Comparison of ENCODE assay signal across 13 cellular contexts in genomic region chr4:98181815-98182214, GRCh38.
A peak's percentile ranks its signal among the peaks of the same experiment; 100 is the strongest.
DNase-seq lines count a peak whose midpoint lies in the region; ATAC-seq lines count a peak whose summit lies in the region.
"Had no signal": no experiment of that assay in that cellular context is flagged by ENCODE, and none has a peak within 500 bp of the region (broad histone marks: within the 10 kb centered on the region; RNA-seq: fewer than 3 reads in every experiment).

No MANE protein-coding gene starts in this region.

- ATAC-seq in HG02623 (IDR thresholded peaks at IDR 0.05; ENCODE audit: unreplicated experiment) (peak; percentile 53), GM19467 (IDR thresholded peaks at IDR 0.05; ENCODE audit: unreplicated experiment) (no peak)
- ATAC-seq: gastroesophageal sphincter, left ventricle myocardium superior had no signal

- DNase-seq in D341Med (ENCODE audit: low spot score) (peak; percentile 48), SW480 (ENCODE audit: low spot score) (peak; percentile 5), foreskin melanocyte (peak; percentile 13), SKM-1 treated with dmso at 0.1 percent for 144 hours (lab: John Stamatoyannopoulos, UW; ENCODE audit: unreplicated experiment) (no peak), OCI-M2 (lab: John Stamatoyannopoulos, UW; ENCODE audit: unreplicated experiment) (no peak), NCI-H1436 (lab: John Stamatoyannopoulos, UW) (no peak)
- DNase-seq: activated naive CD4-positive, alpha-beta T cell treated with anti-CD3 and anti-CD28 coated beads for 36 hours; left ventricle myocardium superior; NCI-H187 treated with DMSO at 0.1 percent for 48 hours; T-helper 2 cell had no signal

Comparison
In these comparisons a context has a peak if more than half of its experiments do, and no peak if none do; other contexts are left out.
1. DNase-seq: peak in D341Med (single experiment), SW480 (single experiment) and foreskin melanocyte (single experiment); none in SKM-1 treated with dmso at 0.1 percent for 144 hours (single experiment), OCI-M2 (single experiment) and NCI-H1436 (single experiment).